ENCODE assay signal across 25 cellular contexts in genomic region chr10:47457826-47458225, GRCh38. TPM values are rescaled to one million over a fixed set of nuclear protein-coding genes. Genes with fewer than 3 reads are reported as not detected.
DNase-seq lines count a peak whose midpoint lies in the region; ATAC-seq and TF ChIP-seq lines count a peak whose summit lies in the region.
"Had no signal": no experiment of that assay in that cellular context is flagged by ENCODE, and none has a peak within 500 bp of the region (broad histone marks: within the 10 kb centered on the region; RNA-seq: fewer than 3 reads in every experiment).

No MANE protein-coding gene starts in this region.

- H3K79me2 ChIP-seq in ACC112 (ENCODE audit: control insufficient read depth, insufficient read depth, low read length, unreplicated experiment) (no peaks in the 10 kb centered on the region), osteoblast (ENCODE audit: insufficient read depth, low read length) (no peaks in the 10 kb centered on the region)

- peak overlapping the region; percentile 63 for H3K27ac Mint-ChIP-seq in Caco-2 (ENCODE audit: unreplicated experiment)
- no peak overlapping the region for H3K27ac Mint-ChIP-seq in chondrocyte (ENCODE audit: unreplicated experiment)
- H3K27ac Mint-ChIP-seq: CD8-positive, alpha-beta T cell had no signal

- H3K27me3 ChIP-seq in ACC112 (ENCODE audit: insufficient read depth, low read length) = no peaks in the 10 kb centered on the region
- H3K27me3 ChIP-seq in Caco-2 (replicated peaks; ENCODE audit: control insufficient read depth, insufficient read depth, low read length) = no peaks in the 10 kb centered on the region
- peaks cover 3% of the 10 kb centered on the region for H3K27me3 ChIP-seq in osteoblast (ENCODE audit: insufficient read depth, low read length)

- no TSS peak for BruUV-seq in Caco-2 (replicated peaks; lab: Mats Ljungman, UMichigan)

- H3K36me3 ChIP-seq in ACC112 (ENCODE audit: insufficient read depth, low read length) = no peaks in the 10 kb centered on the region
- H3K36me3 ChIP-seq in Caco-2 (ENCODE audit: control insufficient read depth, insufficient read depth, low read length) = no peaks in the 10 kb centered on the region
- no peaks in the 10 kb centered on the region for H3K36me3 ChIP-seq in osteoblast (ENCODE audit: insufficient read depth, low read length)

- TF ChIP-seq CTCF in Caco-2 (IDR thresholded peaks at IDR 0.05; ENCODE audit: insufficient read depth in 1 of 2, low read depth in 1 of 2, low read length in 1 of 2, severe bottlenecking in 1 of 2, unreplicated experiment in 1 of 2) = no peak
- TF ChIP-seq CTCF in chondrocyte (IDR thresholded peaks at IDR 0.05) = no peak
- TF ChIP-seq CTCF in osteoblast (IDR thresholded peaks at IDR 0.05; ENCODE audit: extremely low read depth, low read depth, low read length) = no peak

- DNase-seq in Caco-2 (peak in 1 of 2 experiments; percentile 9), chondrocyte (ENCODE audit: low spot score) (peak; percentile 50), osteoblast (ENCODE audit: insufficient read length, low spot score, missing footprints) (no peak), cardiac septum (ENCODE audit: low spot score) (no peak), NCI-H1417 (lab: John Stamatoyannopoulos, UW) (no peak)
- DNase-seq: AML-193, C1 segment of cervical spinal cord, Calu3, DMS153, Karpas-422, NCI-H1417 treated with DMSO at 0.1 percent for 48 hours, NCI-H187, NCI-H446 treated with DMSO at 0.1 percent for 48 hours, NCI-H526 treated with DMSO at 0.1 percent for 48 hours, OCI-M1, RPMI8226, SHP77 had no signal

- H3K27me3 Mint-ChIP-seq in Caco-2 (ENCODE audit: insufficient read depth, unreplicated experiment) = no peaks in the 10 kb centered on the region
- peaks cover 6% of the 10 kb centered on the region for H3K27me3 Mint-ChIP-seq in chondrocyte (ENCODE audit: low read depth)

- H3K4me3 Mint-ChIP-seq in Caco-2 (ENCODE audit: unreplicated experiment) = no peak overlapping the region
- H3K4me3 Mint-ChIP-seq in chondrocyte (ENCODE audit: unreplicated experiment) = no peak overlapping the region
- H3K4me3 Mint-ChIP-seq: CD8-positive, alpha-beta T cell had no signal

- CTCF ChIA-PET in Caco-2 (lab: Charles Lee) = no interaction called here

- no peak overlapping the region for H3K4me2 ChIP-seq in osteoblast (ENCODE audit: insufficient read depth, low read length)

- H3K9me3 Mint-ChIP-seq in Caco-2 (ENCODE audit: unreplicated experiment) = no peaks in the 10 kb centered on the region
- H3K9me3 Mint-ChIP-seq in chondrocyte (ENCODE audit: low read depth) = no peaks in the 10 kb centered on the region
- H3K9me3 Mint-ChIP-seq: CD8-positive, alpha-beta T cell had no signal

- H3K27ac ChIP-seq in ACC112 (ENCODE audit: low read depth, low read length) = no peak overlapping the region
- peak overlapping the region; percentile 63 for H3K27ac ChIP-seq in osteoblast (ENCODE audit: low read depth, low read length)
- H3K27ac ChIP-seq: SK-N-MC had no signal

- H3K9me3 ChIP-seq in Caco-2 = no peaks in the 10 kb centered on the region
- H3K9me3 ChIP-seq in osteoblast (ENCODE audit: low read depth, low read length) = no peaks in the 10 kb centered on the region

- intact Hi-C loops in Caco-2 (cut with micrococcal nuclease; ENCODE audit: unreplicated experiment) (loop anchor here (2.0 kb wide), 1 partner anchor 19 kb away; no protein-coding TSS in a partner anchor), cardiac septum (cut with DNase I) (no loop called here)

- H2AFZ ChIP-seq in ACC112 (ENCODE audit: low read length, unreplicated experiment) (peak overlapping the region; percentile 28), osteoblast (ENCODE audit: low read length) (no peak overlapping the region)

- POLR2A ChIA-PET in Caco-2 (lab: Charles Lee) = no interaction called here

- peaks cover 9% of the 10 kb centered on the region for H3K36me3 Mint-ChIP-seq in Caco-2 (ENCODE audit: insufficient read depth, unreplicated experiment)
- no peaks in the 10 kb centered on the region for H3K36me3 Mint-ChIP-seq in chondrocyte (ENCODE audit: low read depth)
- H3K36me3 Mint-ChIP-seq: CD8-positive, alpha-beta T cell had no signal

- H3K4me1 Mint-ChIP-seq in Caco-2 (ENCODE audit: low read depth, unreplicated experiment) = peaks cover 30% of the 10 kb centered on the region
- peaks cover 14% of the 10 kb centered on the region for H3K4me1 Mint-ChIP-seq in chondrocyte (ENCODE audit: low read depth)

- H3K4me1 ChIP-seq in ACC112 (ENCODE audit: control insufficient read depth, insufficient read depth, low read length, unreplicated experiment) (peaks cover 14% of the 10 kb centered on the region), Caco-2 (peaks cover 36% of the 10 kb centered on the region), osteoblast (ENCODE audit: insufficient read depth, low read length) (peaks cover 9% of the 10 kb centered on the region)

- no peak for ATAC-seq in HG02678 (IDR thresholded peaks at IDR 0.05; ENCODE audit: unreplicated experiment)
- ATAC-seq: CD8-positive, alpha-beta T cell; HCT116 had no signal

- H4K20me1 ChIP-seq in osteoblast (ENCODE audit: insufficient read depth, low read length) = no peaks in the 10 kb centered on the region

- H3K4me3 ChIP-seq in ACC112 (ENCODE audit: low read depth, low read length) = no peak overlapping the region
- H3K4me3 ChIP-seq in Caco-2 (ENCODE audit: low read depth, low read length) = no peak overlapping the region
- H3K4me3 ChIP-seq in osteoblast (ENCODE audit: insufficient read depth, low read length) = no peak overlapping the region
- H3K4me3 ChIP-seq: SK-N-MC had no signal

RNA-seq across cellular contexts. Expression of gene ANXA8, which starts 26.1 kb away (rescaled TPM):
- total RNA-seq in Caco-2 (2022) (14.1 and 20.9 TPM in 2 replicates), chondrocyte (0.27 to 0.77 TPM in 2 of 3 replicates, not detected in the other), osteoblast (0.59 and 0.72 TPM in 2 replicates), cardiac septum (not detected)
- total RNA-seq: CD8-positive, alpha-beta T cell; H1 had no signal

RNA-seq across cellular contexts. Expression of gene FAM25G, which starts 33.7 kb away (rescaled TPM):
- total RNA-seq in Caco-2 (2022) = not detected in 2 replicates
- not detected in 3 replicates for total RNA-seq in chondrocyte
- not detected in 2 replicates for total RNA-seq in osteoblast
- total RNA-seq in cardiac septum = not detected
- total RNA-seq: Calu3; CD8-positive, alpha-beta T cell; Daoy; H1; M059J had no signal
